14 cellular contexts compared by ENCODE assay signal in genomic region chr2:238868616-238869292, GRCh38. TPM values are rescaled to one million over a fixed set of nuclear protein-coding genes. Genes with fewer than 3 reads are reported as not detected.
A peak's percentile ranks its signal among the peaks of the same experiment; 100 is the strongest.
DNase-seq lines count a peak whose midpoint lies in the region; ATAC-seq and TF ChIP-seq lines count a peak whose summit lies in the region.
"Had no signal": no experiment of that assay in that cellular context is flagged by ENCODE, and none has a peak within 500 bp of the region (broad histone marks: within the 10 kb centered on the region; RNA-seq: fewer than 3 reads in every experiment).

No MANE protein-coding gene starts in this region.

- H3K27ac ChIP-seq in aorta (ENCODE audit: low read depth in 1 of 2, low read length in 2 of 2): peak overlapping the region in 1 of 2 donors; percentile 64
- H3K27ac ChIP-seq: BLaER1 treated with 17β-estradiol and CSF1 and Interleukin-3, amounts not matched to agents 10 nM and 100 nM had no signal

- no peaks in the 10 kb centered on the region for H3K9me3 ChIP-seq in aorta (ENCODE audit: control insufficient read depth, low read length)
- H3K9me3 ChIP-seq: heart left ventricle had no signal

- no peaks in the 10 kb centered on the region for H3K36me3 ChIP-seq in aorta (ENCODE audit: control insufficient read depth in 1 of 2, insufficient read depth in 2 of 2, low read length in 1 of 2)
- H3K36me3 ChIP-seq: BLaER1 treated with 17β-estradiol and CSF1 and Interleukin-3, amounts not matched to agents 10 nM and 100 nM; heart left ventricle had no signal

- H3K27ac Mint-ChIP-seq in nephron: peak overlapping the region in 2 of 3 experiments; percentile 2 to 64
- H3K27ac Mint-ChIP-seq in activated T-helper 17 cell treated with anti-CD3 and anti-CD28 coated beads, Interleukin-2, amount 50 U/mL, for 72 hours: no peak overlapping the region
- H3K27ac Mint-ChIP-seq: activated CD8-positive, alpha-beta T cell treated with anti-CD3 and anti-CD28 coated beads, Interleukin-2, amount 10 ng/mL, durations not matched to agents 7 days and 5 days had no signal

- DNase-seq in activated effector memory CD4-positive, alpha-beta T cell treated with anti-CD3 and anti-CD28 coated beads, Interleukin-2, amount 50 U/mL, for 16 hours: peak; percentile 60
- DNase-seq in activated effector memory CD4-positive, alpha-beta T cell treated with Interleukin-2 at 50 U/mL for 16 hours: no peak
- DNase-seq in fibroblast of mammary gland (ENCODE audit: low read depth) (peak; percentile 89), aorta (peak in 1 of 2 donors; percentile 72), globus pallidus (ENCODE audit: low spot score) (no peak), putamen (ENCODE audit: low spot score) (no peak)
- DNase-seq: activated CD8-positive, alpha-beta T cell treated with anti-CD3 and anti-CD28 coated beads, Interleukin-2, amount 10 ng/mL, durations not matched to agents 7 days and 5 days; NCI-H226; stimulated activated CD4-positive, alpha-beta T cell treated with anti-CD3 and anti-CD28 coated beads, Interleukin-4, amount 100 ng/mL, for 1 hour had no signal

- H3K9me3 Mint-ChIP-seq in nephron: no peaks in the 10 kb centered on the region
- no peaks in the 10 kb centered on the region for H3K9me3 Mint-ChIP-seq in activated T-helper 17 cell treated with anti-CD3 and anti-CD28 coated beads, Interleukin-2, amount 50 U/mL, for 72 hours

- WGBS in aorta, 2 donors: 91 to 92% methylated on average over 25 of the region's 25 CpGs

- H3K4me3 ChIP-seq in fibroblast of mammary gland (ENCODE audit: control insufficient read depth, low read depth, low read length) (no peak overlapping the region), aorta (ENCODE audit: low read length in 2 of 2) (no peak overlapping the region)
- H3K4me3 ChIP-seq: BLaER1 treated with 17β-estradiol and CSF1 and Interleukin-3, amounts not matched to agents 10 nM and 100 nM; heart left ventricle had no signal

- ATAC-seq in aorta (ENCODE audit: low FRiP score): peak; percentile 51
- no peak for ATAC-seq in activated T-helper 17 cell treated with anti-CD3 and anti-CD28 coated beads, Interleukin-2, amount 50 U/mL, for 72 hours (replicated peaks)

- TF ChIP-seq CTCF in fibroblast of mammary gland (conservative IDR thresholded peaks at IDR 0.05; ENCODE audit: control insufficient read depth, insufficient read depth, low read depth, low read length): no peak
- TF ChIP-seq CTCF in nephron (IDR thresholded peaks at IDR 0.05; ENCODE audit: unreplicated experiment in 3 of 3): no peak

- peaks cover 4% of the 10 kb centered on the region for H3K36me3 Mint-ChIP-seq in nephron (ENCODE audit: low read depth)
- H3K36me3 Mint-ChIP-seq in activated T-helper 17 cell treated with anti-CD3 and anti-CD28 coated beads, Interleukin-2, amount 50 U/mL, for 72 hours (ENCODE audit: low read depth): no peaks in the 10 kb centered on the region

- H3K27me3 ChIP-seq in aorta (ENCODE audit: control insufficient read depth in 1 of 2, insufficient read depth in 2 of 2, low read length in 1 of 2): no peaks in the 10 kb centered on the region
- H3K27me3 ChIP-seq: BLaER1 treated with 17β-estradiol and CSF1 and Interleukin-3, amounts not matched to agents 10 nM and 100 nM; heart left ventricle had no signal

- intact Hi-C loops in aorta (cut with DNase I): loop anchor here in 1 of 2 donors (10.0 kb wide), 1 partner anchor 144 kb away; no protein-coding TSS in a partner anchor

- no peaks in the 10 kb centered on the region for H3K4me1 ChIP-seq in aorta (ENCODE audit: control insufficient read depth in 1 of 2, insufficient read depth in 2 of 2, low read length in 2 of 2)

- H3K4me3 Mint-ChIP-seq in nephron: no peak overlapping the region
- no peak overlapping the region for H3K4me3 Mint-ChIP-seq in activated T-helper 17 cell treated with anti-CD3 and anti-CD28 coated beads, Interleukin-2, amount 50 U/mL, for 72 hours
- H3K4me3 Mint-ChIP-seq: activated CD8-positive, alpha-beta T cell treated with anti-CD3 and anti-CD28 coated beads, Interleukin-2, amount 10 ng/mL, durations not matched to agents 7 days and 5 days; type B pancreatic cell had no signal

- H3K4me1 Mint-ChIP-seq in nephron: peaks cover 27% of the 10 kb centered on the region
- H3K4me1 Mint-ChIP-seq in activated T-helper 17 cell treated with anti-CD3 and anti-CD28 coated beads, Interleukin-2, amount 50 U/mL, for 72 hours: peaks cover 3% of the 10 kb centered on the region

- H3K27me3 Mint-ChIP-seq in nephron (ENCODE audit: low read depth): peaks cover 18% of the 10 kb centered on the region
- peaks cover 4% of the 10 kb centered on the region for H3K27me3 Mint-ChIP-seq in activated T-helper 17 cell treated with anti-CD3 and anti-CD28 coated beads, Interleukin-2, amount 50 U/mL, for 72 hours

RNA-seq across cellular contexts. Expression of gene TWIST2, which starts 20.9 kb away (rescaled TPM):
- total RNA-seq in aorta: 10 to 100 TPM; 12.9 to 16.4 TPM
- polyA plus RNA-seq in aorta: 10 to 100 TPM in 1 of 2 donors, 1 to 10 TPM in 1; 6.0 to 20.8 TPM
- total RNA-seq in activated T-helper 17 cell treated with anti-CD3 and anti-CD28 coated beads, Interleukin-2, amount 50 U/mL, for 72 hours: not detected
- total RNA-seq: activated CD8-positive, alpha-beta T cell treated with anti-CD3 and anti-CD28 coated beads, Interleukin-2, amount 10 ng/mL, durations not matched to agents 7 days and 5 days had no signal

Comparison
In these comparisons a context has a peak if more than half of its experiments do, and no peak if none do; other contexts are left out.
1. DNase-seq: peak in activated effector memory CD4-positive, alpha-beta T cell treated with anti-CD3 and anti-CD28 coated beads, Interleukin-2, amount 50 U/mL, for 16 hours (single experiment) and fibroblast of mammary gland (single experiment); none in activated effector memory CD4-positive, alpha-beta T cell treated with Interleukin-2 at 50 U/mL for 16 hours (single experiment), globus pallidus (single experiment) and putamen (single experiment).
2. RNA of gene TWIST2, which starts 20.9 kb away (total RNA-seq): 12.9 to 16.4 TPM in aorta; not detected in activated T-helper 17 cell treated with anti-CD3 and anti-CD28 coated beads, Interleukin-2, amount 50 U/mL, for 72 hours; every median in the first group is over 10 times any median in the second.